In the genomic region with DNA sequence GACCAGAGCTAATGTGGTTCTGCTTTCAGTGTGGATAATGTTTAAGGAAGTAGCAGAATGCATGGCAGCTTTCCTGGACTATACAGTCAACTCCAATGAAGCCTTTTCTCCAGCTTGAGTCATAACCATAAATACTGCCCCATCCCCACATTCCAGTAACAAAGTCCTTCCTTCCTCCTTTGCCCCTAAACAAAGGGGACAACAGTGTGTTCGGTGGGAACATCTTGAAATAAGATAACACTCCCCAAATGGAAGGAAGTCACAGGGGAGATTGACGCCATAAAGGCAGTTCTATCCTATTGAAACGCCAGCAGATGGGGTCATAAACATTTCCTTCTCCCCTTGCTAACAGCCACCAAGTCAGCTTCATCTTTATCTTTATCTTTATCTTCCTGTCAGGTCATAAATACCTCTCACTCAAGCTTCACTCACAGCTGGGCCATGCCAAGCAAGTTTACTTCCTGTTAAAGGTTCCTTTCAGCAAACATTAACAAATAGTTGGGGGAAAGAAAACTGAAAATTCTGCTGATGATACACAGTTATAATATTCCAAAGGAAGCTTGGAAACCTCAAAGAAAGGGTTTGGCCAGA, we compare ENCODE assay signal across 11 cellular contexts.
DNase-seq lines count a peak whose midpoint lies in the region; ATAC-seq, FAIRE-seq and TF ChIP-seq lines count a peak whose summit lies in the region.
"Had no signal": no experiment of that assay in that cellular context is flagged by ENCODE, and none has a peak within 500 bp of the region (broad histone marks: within the 10 kb centered on the region; RNA-seq: fewer than 3 reads in every experiment).

No MANE protein-coding gene starts in this region.

- TF ChIP-seq POLR2A in GM12892 (IDR thresholded peaks at IDR 0.05; ENCODE audit: low read depth, low read length): no peak

- peak overlapping the region; percentile 87 for H3K27ac ChIP-seq in A673 (ENCODE audit: low read depth, low read length, poor library complexity, severe bottlenecking)
- H3K27ac ChIP-seq in RWPE2 (ENCODE audit: poor library complexity, severe bottlenecking): peak overlapping the region; percentile 71
- H3K27ac ChIP-seq: neutrophil had no signal

- peak; percentile 20; the same call in 1 of the 2 replicates for TF ChIP-seq CTCF in A673 (conservative IDR thresholded peaks at IDR 0.05; ENCODE audit: low read depth, low read length)
- no peak for TF ChIP-seq CTCF in RWPE2 (IDR thresholded peaks at IDR 0.05; ENCODE audit: poor library complexity, severe bottlenecking)

- no TSS peak for BruUV-seq in A673 (replicated peaks; lab: Mats Ljungman, UMichigan)

- FAIRE-seq in GM12892 (lab: Jason Lieb, UNC): peak; percentile 40

- H3K36me3 ChIP-seq in A673 (ENCODE audit: insufficient read depth, low read length, poor library complexity, severe bottlenecking) (no peaks in the 10 kb centered on the region), RWPE2 (ENCODE audit: low read depth) (no peaks in the 10 kb centered on the region)
- H3K36me3 ChIP-seq: neutrophil had no signal

- H3K4me3 ChIP-seq in A673 (ENCODE audit: low read depth, low read length, poor library complexity, severe bottlenecking): no peak overlapping the region
- H3K4me3 ChIP-seq in RWPE2 (ENCODE audit: severe bottlenecking): no peak overlapping the region

- H3K27me3 ChIP-seq in A673 (replicated peaks; ENCODE audit: insufficient read depth, low read depth, low read length, poor library complexity): no peaks in the 10 kb centered on the region
- H3K27me3 ChIP-seq in RWPE2 (ENCODE audit: insufficient read depth, poor library complexity, severe bottlenecking): no peaks in the 10 kb centered on the region

- H3K4me1 ChIP-seq in A673 (ENCODE audit: insufficient read depth, low read length, poor library complexity, severe bottlenecking) (peaks cover 69% of the 10 kb centered on the region), RWPE2 (ENCODE audit: insufficient read depth, poor library complexity, severe bottlenecking) (peaks cover 55% of the 10 kb centered on the region)

- CTCF ChIA-PET in A673 (lab: Charles Lee): interaction anchor here (0.9 to 1.6 kb wide), 2 partner anchors 15 to 18 kb away, joined by 3 to 6 read pairs; no protein-coding TSS in a partner anchor

- POLR2A ChIA-PET in A673 (lab: Charles Lee; ENCODE audit: low non-redundant PET): interaction anchor here (0.5 kb wide), 1 partner anchor 484 kb away, joined by 7 read pairs; a partner anchor contains a TSS

- DNase-seq in A673 (ENCODE audit: low spot score) (peak; percentile 96), GM12892 (ENCODE audit: insufficient read length) (no peak), RWPE2 (ENCODE audit: low spot score) (no peak), foreskin melanocyte (peak; percentile 30), HPDE6-E6E7 (ENCODE audit: extremely low spot score) (no peak), GDM1 (lab: John Stamatoyannopoulos, UW) (no peak), NCI-H2196 (lab: John Stamatoyannopoulos, UW; ENCODE audit: unreplicated experiment) (no peak), D341Med (ENCODE audit: low spot score) (no peak)
- DNase-seq: DMS79, NCI-H1694 had no signal

- H3K9me3 ChIP-seq in A673 (ENCODE audit: low read depth, low read length, poor library complexity, severe bottlenecking) (no peaks in the 10 kb centered on the region), RWPE2 (ENCODE audit: severe bottlenecking) (no peaks in the 10 kb centered on the region)
- H3K9me3 ChIP-seq: neutrophil had no signal

- peak; percentile 38; the same call in 2 of the 3 replicates for ATAC-seq in RWPE2 (ENCODE audit: low read depth)

- intact Hi-C loops in A673 (cut with micrococcal nuclease; ENCODE audit: unreplicated experiment): no loop called here

Comparison
In these comparisons a context has a peak if more than half of its experiments do, and no peak if none do; other contexts are left out.
1. DNase-seq: peak in A673 (single experiment) and foreskin melanocyte (single experiment); none in GM12892 (single experiment), RWPE2 (single experiment), HPDE6-E6E7 (single experiment), GDM1 (single experiment), NCI-H2196 (single experiment) and D341Med (single experiment).